Comparison of ENCODE assay signal across 21 cellular contexts in the genomic region with DNA sequence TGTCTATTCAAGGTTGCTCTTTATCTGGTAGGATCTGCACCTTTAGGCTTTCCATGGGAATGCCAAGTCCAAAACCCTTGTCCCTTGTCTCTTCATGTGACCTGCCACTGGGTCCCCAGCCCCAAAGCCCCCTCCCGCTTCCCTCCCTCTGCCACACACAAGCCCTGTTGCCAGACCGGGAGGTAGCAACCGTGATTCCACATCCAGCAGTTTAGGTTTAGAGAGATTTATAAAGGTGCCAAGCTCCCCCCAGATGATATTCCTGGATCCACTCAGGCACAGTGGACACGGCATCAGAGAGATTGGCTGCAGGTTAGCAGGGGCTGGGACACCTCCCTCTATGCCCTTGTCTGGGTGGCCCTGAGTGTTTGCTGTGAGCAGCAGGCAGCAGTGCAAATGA.
DNase-seq lines count a peak whose midpoint lies in the region; TF ChIP-seq lines count a peak whose summit lies in the region.
"Had no signal": no experiment of that assay in that cellular context is flagged by ENCODE, and none has a peak within 500 bp of the region (broad histone marks: within the 10 kb centered on the region; RNA-seq: fewer than 3 reads in every experiment).

No MANE protein-coding gene starts in this region.

- H3K4me1 Mint-ChIP-seq in Calu3 (ENCODE audit: low read depth, unreplicated experiment) (peaks cover 36% of the 10 kb centered on the region), nephron progenitor cell (peaks cover 32% of the 10 kb centered on the region)
- H3K4me1 Mint-ChIP-seq: naive B cell had no signal

- BruUV-seq in Calu3 (replicated peaks; lab: Mats Ljungman, UMichigan): no TSS peak

- H3K27me3 ChIP-seq in MG63: no peaks in the 10 kb centered on the region
- H3K27me3 ChIP-seq: ovary had no signal

- CTCF ChIA-PET in Calu3 (lab: Charles Lee): no interaction called here

- H3K9me3 Mint-ChIP-seq in Calu3 (ENCODE audit: low read depth, unreplicated experiment) (no peaks in the 10 kb centered on the region), nephron progenitor cell (peaks cover 4% of the 10 kb centered on the region)

- H3K27me3 Mint-ChIP-seq in Calu3 (ENCODE audit: unreplicated experiment): no peaks in the 10 kb centered on the region
- peaks cover 12% of the 10 kb centered on the region for H3K27me3 Mint-ChIP-seq in nephron progenitor cell (ENCODE audit: low read depth, poor library complexity)
- H3K27me3 Mint-ChIP-seq: CD4-positive, CD25-positive, alpha-beta regulatory T cell; naive B cell; T-helper 17 cell had no signal

- no peak overlapping the region for H3K4me3 Mint-ChIP-seq in Calu3 (ENCODE audit: low read depth, unreplicated experiment)
- no peak overlapping the region for H3K4me3 Mint-ChIP-seq in nephron progenitor cell
- H3K4me3 Mint-ChIP-seq: naive B cell, T-helper 17 cell had no signal

- intact Hi-C loops in Calu3 (cut with micrococcal nuclease; ENCODE audit: unreplicated experiment): no loop called here

- no peak for DNase-seq in Calu3
- DNase-seq in coronary artery (ENCODE audit: low spot score): peak; percentile 52
- no peak for DNase-seq in nephron progenitor cell
- no peak for DNase-seq in NCI-H128 (lab: John Stamatoyannopoulos, UW; ENCODE audit: unreplicated experiment)
- DNase-seq in GM19238 (ENCODE audit: insufficient read length, low spot score): no peak
- no peak for DNase-seq in MG63
- DNase-seq: activated CD4-positive, alpha-beta T cell treated with anti-CD3 and anti-CD28 coated beads for 1 hour; activated CD8-positive, alpha-beta memory T cell treated with anti-CD3 and anti-CD28 coated beads for 24 hours; activated T-cell treated with anti-CD3 and anti-CD28 coated beads, Interleukin-2, amount 50 U/mL, for 4 hours; amniotic stem cell; DMS153; KG1; naive B cell; NCI-H1694 treated with DMSO at 0.1 percent for 48 hours; NCI-H526; ovary; retina; stimulated activated naive CD4-positive, alpha-beta T cell treated with Interleukin-2 at 50 U/mL for 16 hours; T-helper 17 cell had no signal

- H3K9me3 ChIP-seq in KOPT-K1 (ENCODE audit: insufficient read depth, low read length, poor library complexity, severe bottlenecking) (no peaks in the 10 kb centered on the region), MG63 (peaks cover 10% of the 10 kb centered on the region)
- H3K9me3 ChIP-seq: ovary had no signal

- H3K27ac ChIP-seq in KOPT-K1 (ENCODE audit: low read depth, low read length, poor library complexity, severe bottlenecking) (peak overlapping the region; percentile 29), coronary artery (no peak overlapping the region)
- H3K27ac ChIP-seq: ovary had no signal

- H3K36me3 ChIP-seq in KOPT-K1 (ENCODE audit: insufficient read depth, low read length) (no peaks in the 10 kb centered on the region), MG63 (no peaks in the 10 kb centered on the region)
- H3K36me3 ChIP-seq: ovary had no signal

- TF ChIP-seq CTCF in Calu3 (IDR thresholded peaks at IDR 0.05; ENCODE audit: unreplicated experiment): no peak
- no peak for TF ChIP-seq CTCF in coronary artery (IDR thresholded peaks at IDR 0.05)
- TF ChIP-seq CTCF in nephron progenitor cell (IDR thresholded peaks at IDR 0.05): no peak

- H3K36me3 Mint-ChIP-seq in Calu3 (ENCODE audit: insufficient read depth, unreplicated experiment): peaks cover 11% of the 10 kb centered on the region
- peaks cover 4% of the 10 kb centered on the region for H3K36me3 Mint-ChIP-seq in nephron progenitor cell (ENCODE audit: low read depth)
- H3K36me3 Mint-ChIP-seq: CD4-positive, CD25-positive, alpha-beta regulatory T cell; naive B cell had no signal

- peak overlapping the region; percentile 33 for H3K27ac Mint-ChIP-seq in Calu3 (ENCODE audit: unreplicated experiment)
- peak overlapping the region; percentile 43 for H3K27ac Mint-ChIP-seq in nephron progenitor cell
- H3K27ac Mint-ChIP-seq: naive B cell, T-helper 17 cell had no signal

- no peak overlapping the region for H3K4me3 ChIP-seq in coronary artery
- H3K4me3 ChIP-seq in MG63: no peak overlapping the region
- H3K4me3 ChIP-seq: ovary had no signal
